In genomic region chr1:28494737-28495136, GRCh38 we compare ENCODE assay signal across 31 cellular contexts. TPM values are rescaled to one million over a fixed set of nuclear protein-coding genes. Genes with fewer than 3 reads are reported as not detected.
DNase-seq lines count a peak whose midpoint lies in the region; ATAC-seq and TF ChIP-seq lines count a peak whose summit lies in the region.
"Had no signal": no experiment of that assay in that cellular context is flagged by ENCODE, and none has a peak within 500 bp of the region (broad histone marks: within the 10 kb centered on the region; RNA-seq: fewer than 3 reads in every experiment).

No MANE protein-coding gene starts in this region.

- intact Hi-C loops in activated T-helper 1 cell treated with anti-CD3 and anti-CD28 coated beads, Interleukin-12 subunit alpha, Interleukin-12 subunit beta, Interleukin-2, Interleukin-4 antibody, amounts not matched to agents 30 ng/mL and 10 ng/mL and 1 ng/mL, durations not matched to agents 14 hours and 24 hours and 36 hours (cut with micrococcal nuclease): no loop called here
- intact Hi-C loops in left cardiac atrium (cut with DNase I): loop anchor here in 1 of 2 donors (2.0 kb wide), 1 partner anchor 14 kb away; no protein-coding TSS in a partner anchor

- H3K4me1 Mint-ChIP-seq in activated T-cell treated with anti-CD3 and anti-CD28 coated beads, Interleukin-2, amount 50 U/mL, for 72 hours (ENCODE audit: low read depth): no peaks in the 10 kb centered on the region
- H3K4me1 Mint-ChIP-seq in activated T-helper 1 cell treated with anti-CD3 and anti-CD28 coated beads, Interleukin-12 subunit alpha, Interleukin-12 subunit beta, Interleukin-2, Interleukin-4 antibody, amounts not matched to agents 30 ng/mL and 10 ng/mL and 1 ng/mL, durations not matched to agents 14 hours and 24 hours and 36 hours (ENCODE audit: low read depth): no peaks in the 10 kb centered on the region
- no peaks in the 10 kb centered on the region for H3K4me1 Mint-ChIP-seq in osteocyte (ENCODE audit: unreplicated experiment)
- H3K4me1 Mint-ChIP-seq: activated B cell treated with CpG ODN at 0.5 μM for 24 hours had no signal

- peaks cover 0 to 6% of the 10 kb centered on the region in 2 donors for H3K36me3 Mint-ChIP-seq in activated T-cell treated with anti-CD3 and anti-CD28 coated beads, Interleukin-2, amount 50 U/mL, for 72 hours (ENCODE audit: insufficient read depth in 2 of 2)
- peaks cover 18% of the 10 kb centered on the region for H3K36me3 Mint-ChIP-seq in activated T-helper 1 cell treated with anti-CD3 and anti-CD28 coated beads, Interleukin-12 subunit alpha, Interleukin-12 subunit beta, Interleukin-2, Interleukin-4 antibody, amounts not matched to agents 30 ng/mL and 10 ng/mL and 1 ng/mL, durations not matched to agents 14 hours and 24 hours and 36 hours (ENCODE audit: low read depth)
- H3K36me3 Mint-ChIP-seq in osteocyte (ENCODE audit: unreplicated experiment): peaks cover 30% of the 10 kb centered on the region

- no peak for DNase-seq in activated T-cell treated with anti-CD3 and anti-CD28 coated beads, Interleukin-2, amount 50 U/mL, for 72 hours
- no peak for DNase-seq in activated T-cell treated with anti-CD3 and anti-CD28 coated beads for 4 hours
- no peak for DNase-seq in activated T-helper 1 cell treated with anti-CD3 and anti-CD28 coated beads, Interleukin-12 subunit alpha, Interleukin-12 subunit beta, Interleukin-2, Interleukin-4 antibody, amounts not matched to agents 30 ng/mL and 10 ng/mL and 1 ng/mL, durations not matched to agents 14 hours and 24 hours and 36 hours (ENCODE audit: low spot score)
- DNase-seq in osteocyte (ENCODE audit: extremely low spot score, unreplicated experiment): no peak
- DNase-seq in left cardiac atrium: no peak
- DNase-seq: activated B cell treated with CpG ODN at 0.5 μM for 24 hours; activated T-cell treated with anti-CD3 and anti-CD28 coated beads, Interleukin-2, amount 50 U/mL, for 48 hours; adrenal gland; body of pancreas; C1 segment of cervical spinal cord; dermis blood vessel endothelial cell; DND-41; KBM-7; mesenchymal stem cell; MG63; NCI-H1417 treated with DMSO at 0.1 percent for 48 hours; NCI-H2107; NCI-H774; right lobe of liver; RPMI8226; stimulated activated CD4-positive, alpha-beta T cell treated with anti-CD3 and anti-CD28 coated beads, Interleukin-2, amount 100 ng/mL, for 48 hours; substantia nigra; T-helper 9 cell had no signal

- H3K27ac Mint-ChIP-seq in activated T-cell treated with anti-CD3 and anti-CD28 coated beads, Interleukin-2, amount 50 U/mL, for 72 hours: peak overlapping the region; percentile 1
- peak overlapping the region; percentile 57 for H3K27ac Mint-ChIP-seq in activated T-helper 1 cell treated with anti-CD3 and anti-CD28 coated beads, Interleukin-12 subunit alpha, Interleukin-12 subunit beta, Interleukin-2, Interleukin-4 antibody, amounts not matched to agents 30 ng/mL and 10 ng/mL and 1 ng/mL, durations not matched to agents 14 hours and 24 hours and 36 hours
- peak overlapping the region; percentile 5 for H3K27ac Mint-ChIP-seq in osteocyte (ENCODE audit: unreplicated experiment)
- H3K27ac Mint-ChIP-seq: activated B cell treated with CpG ODN at 0.5 μM for 24 hours, type B pancreatic cell had no signal

- CTCF ChIA-PET in HEK293 (lab: Yijun Ruan, JAX): interaction anchor here (0.5 kb wide), 1 partner anchor 545 kb away, joined by 4 read pairs; no protein-coding TSS in a partner anchor

- no peak overlapping the region for H3K27ac ChIP-seq in HEK293 (ENCODE audit: extremely low read depth, low read depth, low read length)
- H3K27ac ChIP-seq: adrenal gland, body of pancreas, gastroesophageal sphincter, hepatocyte, right lobe of liver had no signal

- peaks cover 36 to 74% of the 10 kb centered on the region in 2 experiments for H3K36me3 ChIP-seq in HEK293 (ENCODE audit: control insufficient read depth in 2 of 2, insufficient read depth in 1 of 2, low read length in 2 of 2)

- no peak overlapping the region for H3K4me3 ChIP-seq in HEK293 (ENCODE audit: low read depth, low read length)
- H3K4me3 ChIP-seq: adrenal gland, body of pancreas, gastroesophageal sphincter, hepatocyte, MG63, right lobe of liver had no signal

- TF ChIP-seq CTCF in HEK293 (tag by site-specific recombination; IDR thresholded peaks at IDR 0.05) (no peak), osteocyte (IDR thresholded peaks at IDR 0.05) (no peak)

- ATAC-seq in activated T-cell treated with anti-CD3 and anti-CD28 coated beads, Interleukin-2, amount 50 U/mL, for 72 hours (replicated peaks in 1 of 2): no peak
- ATAC-seq in left cardiac atrium (no peak), SK-N-SH treated with all-trans-retinoic acid at 6 μM for 48 hours (no peak)
- ATAC-seq: body of pancreas, gastroesophageal sphincter, HCT116, left lobe of liver, right lobe of liver had no signal

- no peaks in the 10 kb centered on the region for H3K4me1 ChIP-seq in HEK293 (ENCODE audit: control insufficient read depth, insufficient read depth, low read length)
- H3K4me1 ChIP-seq: adrenal gland, body of pancreas, gastroesophageal sphincter, right lobe of liver had no signal

- H3K9me3 Mint-ChIP-seq in activated T-cell treated with anti-CD3 and anti-CD28 coated beads, Interleukin-2, amount 50 U/mL, for 72 hours: no peaks in the 10 kb centered on the region
- no peaks in the 10 kb centered on the region for H3K9me3 Mint-ChIP-seq in activated T-helper 1 cell treated with anti-CD3 and anti-CD28 coated beads, Interleukin-12 subunit alpha, Interleukin-12 subunit beta, Interleukin-2, Interleukin-4 antibody, amounts not matched to agents 30 ng/mL and 10 ng/mL and 1 ng/mL, durations not matched to agents 14 hours and 24 hours and 36 hours
- H3K9me3 Mint-ChIP-seq in osteocyte (ENCODE audit: unreplicated experiment): no peaks in the 10 kb centered on the region
- H3K9me3 Mint-ChIP-seq: activated B cell treated with CpG ODN at 0.5 μM for 24 hours, type B pancreatic cell had no signal

- H3K4me3 Mint-ChIP-seq in activated T-cell treated with anti-CD3 and anti-CD28 coated beads, Interleukin-2, amount 50 U/mL, for 72 hours: no peak overlapping the region
- no peak overlapping the region for H3K4me3 Mint-ChIP-seq in activated T-helper 1 cell treated with anti-CD3 and anti-CD28 coated beads, Interleukin-12 subunit alpha, Interleukin-12 subunit beta, Interleukin-2, Interleukin-4 antibody, amounts not matched to agents 30 ng/mL and 10 ng/mL and 1 ng/mL, durations not matched to agents 14 hours and 24 hours and 36 hours
- no peak overlapping the region for H3K4me3 Mint-ChIP-seq in osteocyte (ENCODE audit: unreplicated experiment)
- H3K4me3 Mint-ChIP-seq: activated B cell treated with CpG ODN at 0.5 μM for 24 hours, type B pancreatic cell had no signal

- POLR2A ChIA-PET in HEK293 (lab: Yijun Ruan, JAX): no interaction called here

- no peaks in the 10 kb centered on the region for H3K27me3 Mint-ChIP-seq in activated T-cell treated with anti-CD3 and anti-CD28 coated beads, Interleukin-2, amount 50 U/mL, for 72 hours (ENCODE audit: low read depth)
- no peaks in the 10 kb centered on the region for H3K27me3 Mint-ChIP-seq in activated T-helper 1 cell treated with anti-CD3 and anti-CD28 coated beads, Interleukin-12 subunit alpha, Interleukin-12 subunit beta, Interleukin-2, Interleukin-4 antibody, amounts not matched to agents 30 ng/mL and 10 ng/mL and 1 ng/mL, durations not matched to agents 14 hours and 24 hours and 36 hours (ENCODE audit: insufficient read depth)
- no peaks in the 10 kb centered on the region for H3K27me3 Mint-ChIP-seq in osteocyte (ENCODE audit: unreplicated experiment)
- H3K27me3 Mint-ChIP-seq: activated B cell treated with CpG ODN at 0.5 μM for 24 hours, progenitor cell of endocrine pancreas, type B pancreatic cell had no signal

- H3K9me3 ChIP-seq in HEK293 (ENCODE audit: control insufficient read depth, insufficient read depth, low read depth, low read length): no peaks in the 10 kb centered on the region
- H3K9me3 ChIP-seq: adrenal gland, body of pancreas, gastroesophageal sphincter, MG63, right lobe of liver had no signal

TF ChIP-seq in HEK293, 187 proteins besides CTCF, POLR2A, EP300 and RAD21:
- no peak for TF ChIP-seq ZNF621 (tag by site-specific recombination; IDR thresholded peaks at IDR 0.05)
- TF ChIP-seq ZNF600 (tag by site-specific recombination; IDR thresholded peaks at IDR 0.05): 0 out of 2 replicates have a peak, but pooled peaks have one; percentile 25

TF ChIP-seq in SK-N-SH treated with all-trans-retinoic acid at 6 μM for 48 hours, 23 proteins besides CTCF, POLR2A, EP300 and RAD21 (continues in another document):
- TF ChIP-seq ESRRG (CRISPR knock-in tag; IDR thresholded peaks at IDR 0.05): no peak
- no peak for TF ChIP-seq ZC3H10 (CRISPR knock-in tag; IDR thresholded peaks at IDR 0.05)
- TF ChIP-seq ZFP3 (CRISPR knock-in tag; IDR thresholded peaks at IDR 0.05): no peak
- TF ChIP-seq ZNF8 (CRISPR knock-in tag; IDR thresholded peaks at IDR 0.05): no peak
- TF ChIP-seq SNAI2 (CRISPR knock-in tag; IDR thresholded peaks at IDR 0.05): no peak

RNA-seq across cellular contexts. Expression of gene RCC1, which starts 11.1 kb away (rescaled TPM):
- total RNA-seq in activated T-cell treated with anti-CD3 and anti-CD28 coated beads, Interleukin-2, amount 50 U/mL, for 72 hours: 10 to 100 TPM; 45.3 to 48.3 TPM
- 130 and 135 TPM in 2 replicates for total RNA-seq in activated T-helper 1 cell treated with anti-CD3 and anti-CD28 coated beads, Interleukin-12 subunit alpha, Interleukin-12 subunit beta, Interleukin-2, Interleukin-4 antibody, amounts not matched to agents 30 ng/mL and 10 ng/mL and 1 ng/mL, durations not matched to agents 14 hours and 24 hours and 36 hours
- 22.9 and 25.0 TPM in 2 replicates for total RNA-seq in osteocyte
- 10 to 100 TPM in 1 of 2 donors, 1 to 10 TPM in 1; 7.3 to 10.8 TPM for total RNA-seq in left cardiac atrium

RNA-seq across cellular contexts. Expression of gene TRNAU1AP, which starts 58.1 kb away (rescaled TPM):
- total RNA-seq in activated T-cell treated with anti-CD3 and anti-CD28 coated beads, Interleukin-2, amount 50 U/mL, for 72 hours: 10 to 100 TPM; 38.8 to 49.7 TPM
- 40.2 and 41.0 TPM in 2 replicates for total RNA-seq in activated T-helper 1 cell treated with anti-CD3 and anti-CD28 coated beads, Interleukin-12 subunit alpha, Interleukin-12 subunit beta, Interleukin-2, Interleukin-4 antibody, amounts not matched to agents 30 ng/mL and 10 ng/mL and 1 ng/mL, durations not matched to agents 14 hours and 24 hours and 36 hours
- total RNA-seq in osteocyte: 21.2 and 23.3 TPM in 2 replicates
- 10 to 100 TPM; 15.5 TPM for total RNA-seq in left cardiac atrium

Comparison
In these comparisons a context has a peak if more than half of its experiments do, and no peak if none do; other contexts are left out.
1. H3K27ac Mint-ChIP-seq: peak in every context shown above with its lines; median percentile 57 in activated T-helper 1 cell treated with anti-CD3 and anti-CD28 coated beads, Interleukin-12 subunit alpha, Interleukin-12 subunit beta, Interleukin-2, Interleukin-4 antibody, amounts not matched to agents 30 ng/mL and 10 ng/mL and 1 ng/mL, durations not matched to agents 14 hours and 24 hours and 36 hours; 5 in osteocyte; 1 in activated T-cell treated with anti-CD3 and anti-CD28 coated beads, Interleukin-2, amount 50 U/mL, for 72 hours.